Comparison of ENCODE assay signal across 9 cellular contexts in the genomic region with DNA sequence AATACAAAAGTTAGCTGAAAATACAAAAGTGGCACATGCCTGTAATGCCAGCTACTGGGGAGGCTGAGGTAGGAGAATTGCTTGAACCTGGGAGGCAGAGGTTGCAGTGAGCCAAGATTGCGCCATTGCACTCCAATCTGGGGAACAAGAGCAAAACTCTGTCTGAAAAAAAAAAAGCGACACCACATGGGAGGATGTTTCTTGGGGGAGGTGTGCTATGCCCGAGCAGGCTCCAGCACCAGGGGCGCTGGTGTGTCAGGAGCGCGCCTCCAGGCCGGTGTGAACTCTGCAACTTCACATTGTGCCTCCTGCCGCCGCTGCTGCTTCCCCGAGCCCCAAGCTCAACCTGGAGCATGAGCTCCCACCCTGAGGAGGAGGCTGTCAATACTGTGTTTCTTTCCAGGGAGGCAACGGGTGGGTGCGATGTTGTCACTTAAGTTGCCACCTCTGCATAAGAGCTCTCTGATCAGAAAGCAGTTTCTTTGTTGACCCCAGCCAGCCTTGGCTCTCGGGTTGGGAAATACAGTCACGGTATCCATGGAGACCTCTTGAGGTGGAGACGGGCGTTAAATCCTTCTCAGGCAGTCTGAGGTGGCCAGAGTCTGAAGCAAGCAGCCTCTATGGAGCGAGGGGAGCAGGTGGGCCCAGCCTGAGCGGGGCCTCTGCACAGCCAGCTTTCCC. TPM values are rescaled to one million over a fixed set of nuclear protein-coding genes. Genes with fewer than 3 reads are reported as not detected.
DNase-seq lines count a peak whose midpoint lies in the region; ATAC-seq, FAIRE-seq and TF ChIP-seq lines count a peak whose summit lies in the region.
"Had no signal": no experiment of that assay in that cellular context is flagged by ENCODE, and none has a peak within 500 bp of the region (broad histone marks: within the 10 kb centered on the region; RNA-seq: fewer than 3 reads in every experiment).

No MANE protein-coding gene starts in this region.

- H3K79me2 ChIP-seq in hepatocyte = no peaks in the 10 kb centered on the region

- TF ChIP-seq CTCF in VCaP (conservative IDR thresholded peaks at IDR 0.05) (no peak), hepatocyte (IDR thresholded peaks at IDR 0.05; ENCODE audit: poor library complexity) (peak; percentile 36)

- WGBS in hepatocyte (ENCODE audit: low lambda C conversion rate, missing lambda C conversion rate) = 47% methylated on average over 18 of the region's 18 CpGs
- WGBS in small intestine, 3 donors = 29 to 63% (median 33%) methylated on average over 18 of the region's 18 CpGs

- H3K36me3 ChIP-seq in hepatocyte (replicated peaks; ENCODE audit: insufficient read depth, low read depth) (no peaks in the 10 kb centered on the region), small intestine (ENCODE audit: control insufficient read depth in 2 of 2, insufficient read depth in 2 of 2, low read length in 2 of 2) (peaks cover 3 to 4% of the 10 kb centered on the region in 2 donors)

- no peaks in the 10 kb centered on the region for H3K9me3 Mint-ChIP-seq in activated CD4-positive, alpha-beta T cell treated with anti-CD3 and anti-CD28 coated beads, Interleukin-2, amount 10 ng/mL, durations not matched to agents 7 days and 5 days
- no peaks in the 10 kb centered on the region for H3K9me3 Mint-ChIP-seq in activated CD4-positive, alpha-beta T cell treated with anti-CD3 and anti-CD28 coated beads, Interleukin-2, amount 10 ng/mL, durations not matched to agents 24 days and 14 days

- peaks cover 44% of the 10 kb centered on the region for H3K4me1 ChIP-seq in hepatocyte (ENCODE audit: insufficient read depth)
- H3K4me1 ChIP-seq in small intestine (ENCODE audit: control insufficient read depth in 2 of 2, insufficient read depth in 1 of 2, low read depth in 1 of 2, low read length in 1 of 2) = peaks cover 4 to 5% of the 10 kb centered on the region in 2 donors

- H3K4me1 Mint-ChIP-seq in activated CD4-positive, alpha-beta T cell treated with anti-CD3 and anti-CD28 coated beads, Interleukin-2, amount 10 ng/mL, durations not matched to agents 7 days and 5 days = peaks cover 3% of the 10 kb centered on the region
- peaks cover 2% of the 10 kb centered on the region for H3K4me1 Mint-ChIP-seq in activated CD4-positive, alpha-beta T cell treated with anti-CD3 and anti-CD28 coated beads, Interleukin-2, amount 10 ng/mL, durations not matched to agents 24 days and 14 days

- no peak for DNase-seq in activated CD4-positive, alpha-beta T cell treated with anti-CD3 and anti-CD28 coated beads, Interleukin-2, amount 10 ng/mL, durations not matched to agents 7 days and 5 days
- no peak for DNase-seq in activated CD4-positive, alpha-beta T cell treated with anti-CD3 and anti-CD28 coated beads, Interleukin-2, amount 50 U/mL, for 1 hour
- DNase-seq in hepatocyte (ENCODE audit: low spot score) (peak; percentile 81), small intestine (peak; percentile 69), COLO668 (lab: John Stamatoyannopoulos, UW; ENCODE audit: unreplicated experiment) (no peak)
- DNase-seq in activated CD4-positive, alpha-beta T cell treated with anti-CD3 and anti-CD28 coated beads, Interleukin-2, amount 10 ng/mL, durations not matched to agents 24 days and 14 days = no peak

- no peaks in the 10 kb centered on the region for H4K20me1 ChIP-seq in hepatocyte (ENCODE audit: insufficient read depth, poor library complexity, severe bottlenecking)

- H3K9me3 ChIP-seq in hepatocyte (ENCODE audit: low read depth) = no peaks in the 10 kb centered on the region
- H3K9me3 ChIP-seq in small intestine (ENCODE audit: control insufficient read depth, low read depth) = no peaks in the 10 kb centered on the region

- H3K27me3 ChIP-seq in hepatocyte = no peaks in the 10 kb centered on the region
- H3K27me3 ChIP-seq in small intestine (ENCODE audit: control insufficient read depth in 2 of 2, insufficient read depth in 2 of 2, low read length in 2 of 2) = no peaks in the 10 kb centered on the region

- CTCF ChIA-PET in activated CD4-positive, alpha-beta T cell treated with anti-CD3 and anti-CD28 coated beads, Interleukin-2, amount 10 ng/mL, durations not matched to agents 7 days and 5 days (lab: Charles Lee) = interaction anchor here (0.9 to 1.8 kb wide), 3 partner anchors 8 to 15 kb away, joined by 3 to 4 read pairs (median 3); no protein-coding TSS in a partner anchor

- peaks cover 59% of the 10 kb centered on the region for H3K36me3 Mint-ChIP-seq in activated CD4-positive, alpha-beta T cell treated with anti-CD3 and anti-CD28 coated beads, Interleukin-2, amount 10 ng/mL, durations not matched to agents 7 days and 5 days (ENCODE audit: low read depth)
- peaks cover 43% of the 10 kb centered on the region for H3K36me3 Mint-ChIP-seq in activated CD4-positive, alpha-beta T cell treated with anti-CD3 and anti-CD28 coated beads, Interleukin-2, amount 10 ng/mL, durations not matched to agents 24 days and 14 days (ENCODE audit: low read depth)

- H3K9me2 ChIP-seq in hepatocyte (replicated peaks; ENCODE audit: insufficient read depth) = no peaks in the 10 kb centered on the region

- no peak for ATAC-seq in esophagus mucosa

- H3K4me3 ChIP-seq in hepatocyte (no peak overlapping the region), small intestine (ENCODE audit: low read depth in 1 of 2, low read length in 2 of 2) (no peak overlapping the region)

- intact Hi-C loops in activated CD4-positive, alpha-beta T cell treated with anti-CD3 and anti-CD28 coated beads, Interleukin-2, amount 10 ng/mL, durations not matched to agents 24 days and 14 days (cut with micrococcal nuclease) = no loop called here

- H3K27ac ChIP-seq in VCaP = peak overlapping the region; percentile 83
- H3K27ac ChIP-seq in hepatocyte = peak overlapping the region; percentile 90
- H3K27ac ChIP-seq in small intestine (ENCODE audit: low read depth in 1 of 2, low read length in 1 of 2) = no peak overlapping the region

- H2AFZ ChIP-seq in hepatocyte = no peak overlapping the region

- no peak for FAIRE-seq in small intestine (lab: Jason Lieb, UNC)

- H3K4me3 Mint-ChIP-seq in activated CD4-positive, alpha-beta T cell treated with anti-CD3 and anti-CD28 coated beads, Interleukin-2, amount 10 ng/mL, durations not matched to agents 7 days and 5 days = no peak overlapping the region
- no peak overlapping the region for H3K4me3 Mint-ChIP-seq in activated CD4-positive, alpha-beta T cell treated with anti-CD3 and anti-CD28 coated beads, Interleukin-2, amount 10 ng/mL, durations not matched to agents 24 days and 14 days

- H3K4me2 ChIP-seq in hepatocyte = peak overlapping the region; percentile 28

- H3K27me3 Mint-ChIP-seq in activated CD4-positive, alpha-beta T cell treated with anti-CD3 and anti-CD28 coated beads, Interleukin-2, amount 10 ng/mL, durations not matched to agents 7 days and 5 days = no peaks in the 10 kb centered on the region
- no peaks in the 10 kb centered on the region for H3K27me3 Mint-ChIP-seq in activated CD4-positive, alpha-beta T cell treated with anti-CD3 and anti-CD28 coated beads, Interleukin-2, amount 10 ng/mL, durations not matched to agents 24 days and 14 days

- peak overlapping the region; percentile 68 for H3K27ac Mint-ChIP-seq in activated CD4-positive, alpha-beta T cell treated with anti-CD3 and anti-CD28 coated beads, Interleukin-2, amount 10 ng/mL, durations not matched to agents 7 days and 5 days
- H3K27ac Mint-ChIP-seq in activated CD4-positive, alpha-beta T cell treated with anti-CD3 and anti-CD28 coated beads, Interleukin-2, amount 10 ng/mL, durations not matched to agents 24 days and 14 days = no peak overlapping the region

- POLR2A ChIA-PET in activated CD4-positive, alpha-beta T cell treated with anti-CD3 and anti-CD28 coated beads, Interleukin-2, amount 10 ng/mL, durations not matched to agents 7 days and 5 days (lab: Charles Lee) = no interaction called here

RNA-seq across cellular contexts. Expression of gene DEGS2, which starts 18.9 kb away (rescaled TPM):
- total RNA-seq in activated CD4-positive, alpha-beta T cell treated with anti-CD3 and anti-CD28 coated beads, Interleukin-2, amount 10 ng/mL, durations not matched to agents 7 days and 5 days = under 1 TPM; 0.15 to 0.23 TPM
- total RNA-seq in hepatocyte (1.8 and 5.3 TPM in 2 replicates), esophagus mucosa (51.5 TPM)
- polyA plus RNA-seq in hepatocyte (7.7 and 11.8 TPM in 2 replicates), small intestine (10 to 100 TPM; 16.1 to 47.0 (median 19.7) TPM)
- 0.09 and 0.35 TPM in 2 replicates for total RNA-seq in activated CD4-positive, alpha-beta T cell treated with anti-CD3 and anti-CD28 coated beads, Interleukin-2, amount 10 ng/mL, durations not matched to agents 24 days and 14 days
- total RNA-seq: cardiac septum had no signal

Comparison
In these comparisons a context has a peak if more than half of its experiments do, and no peak if none do; other contexts are left out.
1. DNase-seq: peak in hepatocyte (single experiment) and small intestine (single experiment); none in activated CD4-positive, alpha-beta T cell treated with anti-CD3 and anti-CD28 coated beads, Interleukin-2, amount 10 ng/mL, durations not matched to agents 7 days and 5 days (single experiment), activated CD4-positive, alpha-beta T cell treated with anti-CD3 and anti-CD28 coated beads, Interleukin-2, amount 50 U/mL, for 1 hour (single experiment), COLO668 (single experiment) and activated CD4-positive, alpha-beta T cell treated with anti-CD3 and anti-CD28 coated beads, Interleukin-2, amount 10 ng/mL, durations not matched to agents 24 days and 14 days (single experiment).
2. H3K27ac ChIP-seq: peak in VCaP (single experiment) and hepatocyte (single experiment); none in small intestine (0 of 2).